In genomic region chr2:131209773-131210104, GRCh38 we compare ENCODE assay signal across 3 cellular contexts. TPM values are rescaled to one million over a fixed set of nuclear protein-coding genes. Genes with fewer than 3 reads are reported as not detected.
"Had no signal": no experiment of that assay in that cellular context is flagged by ENCODE, and none has a peak within 500 bp of the region (broad histone marks: within the 10 kb centered on the region; RNA-seq: fewer than 3 reads in every experiment).

No MANE protein-coding gene starts in this region.

RNA-seq across cellular contexts. Expression of gene POTEE, which starts 0.4 kb away (rescaled TPM):
- total RNA-seq: bronchial epithelial cell, Right ventricle myocardium inferior, SK-MEL-5 had no signal
